14 cellular contexts compared by ENCODE assay signal in genomic region chrX:3271485-3272186, GRCh38.
DNase-seq lines count a peak whose midpoint lies in the region; ATAC-seq and TF ChIP-seq lines count a peak whose summit lies in the region.
"Had no signal": no experiment of that assay in that cellular context is flagged by ENCODE, and none has a peak within 500 bp of the region (broad histone marks: within the 10 kb centered on the region; RNA-seq: fewer than 3 reads in every experiment).

No MANE protein-coding gene starts in this region.

- peaks cover 8% of the 10 kb centered on the region for H3K9me3 Mint-ChIP-seq in MCF 10A (ENCODE audit: unreplicated experiment)

- no peaks in the 10 kb centered on the region for H3K36me3 Mint-ChIP-seq in MCF 10A (ENCODE audit: insufficient read depth, unreplicated experiment)

- H3K27ac ChIP-seq in ACC112 (ENCODE audit: low read depth, low read length) = peak overlapping the region; percentile 57
- H3K27ac ChIP-seq in lung (ENCODE audit: low read depth in 1 of 2, low read length in 1 of 2) = peak overlapping the region in 1 of 2 donors; percentile 21
- no peak overlapping the region for H3K27ac ChIP-seq in Peyer's patch
- H3K27ac ChIP-seq: C4-2B had no signal

- H3K36me3 ChIP-seq in ACC112 (ENCODE audit: insufficient read depth, low read length) (no peaks in the 10 kb centered on the region), lung (ENCODE audit: control insufficient read depth in 2 of 2, insufficient read depth in 2 of 2, low read length in 2 of 2) (no peaks in the 10 kb centered on the region), Peyer's patch (no peaks in the 10 kb centered on the region)
- H3K36me3 ChIP-seq: adrenal gland had no signal

- H3K4me1 Mint-ChIP-seq in MCF 10A (ENCODE audit: insufficient read depth, unreplicated experiment) = peaks cover 37% of the 10 kb centered on the region

- H3K4me3 Mint-ChIP-seq in MCF 10A (ENCODE audit: unreplicated experiment) = peak overlapping the region; percentile 10
- H3K4me3 Mint-ChIP-seq: GM23338 had no signal

- no TSS peak for BruUV-seq in MCF 10A (replicated peaks; lab: Mats Ljungman, UMichigan)

- peak overlapping the region; percentile 75 for H2AFZ ChIP-seq in ACC112 (ENCODE audit: low read length, unreplicated experiment)
- H2AFZ ChIP-seq: GM23338 had no signal

- H3K27me3 ChIP-seq in ACC112 (ENCODE audit: insufficient read depth, low read length) (no peaks in the 10 kb centered on the region), lung (ENCODE audit: control insufficient read depth, insufficient read depth) (no peaks in the 10 kb centered on the region), Peyer's patch (no peaks in the 10 kb centered on the region)
- H3K27me3 ChIP-seq: adrenal gland had no signal

- H3K79me2 ChIP-seq in ACC112 (ENCODE audit: control insufficient read depth, insufficient read depth, low read length, unreplicated experiment) = no peaks in the 10 kb centered on the region

- peak; percentile 34 for ATAC-seq in lung (ENCODE audit: insufficient read depth, low FRiP score)
- ATAC-seq in HG02852 (IDR thresholded peaks at IDR 0.05; ENCODE audit: unreplicated experiment) = no peak
- ATAC-seq in GM19324 (IDR thresholded peaks at IDR 0.05; ENCODE audit: low FRiP score, unreplicated experiment) = no peak
- ATAC-seq: activated CD4-positive, CD25-positive, alpha-beta regulatory T cell treated with anti-CD3 and anti-CD28 coated beads, Interleukin-2, amount 50 U/mL, for 24 hours; GM23338 had no signal

- DNase-seq in LHCN-M2 (ENCODE audit: low read depth) (peak; percentile 80), MCF 10A (ENCODE audit: unreplicated experiment) (peak; percentile 41), lung (ENCODE audit: low spot score) (no peak), Peyer's patch (no peak), cerebellar nuclear complex (lab: John Stamatoyannopoulos, UW) (no peak)
- DNase-seq: adrenal gland, hippocampal formation, NCI-H69 had no signal

- TF ChIP-seq CTCF in MCF 10A (IDR thresholded peaks at IDR 0.05; ENCODE audit: unreplicated experiment) = no peak
- TF ChIP-seq CTCF in lung (IDR thresholded peaks at IDR 0.05; ENCODE audit: control extremely low read depth, extremely low read depth) = no peak
- no peak for TF ChIP-seq CTCF in Peyer's patch (IDR thresholded peaks at IDR 0.05)

- H3K4me3 ChIP-seq in ACC112 (ENCODE audit: low read depth, low read length) (peak overlapping the region; percentile 35; the same call in 1 of the 2 replicates), lung (no peak overlapping the region), Peyer's patch (no peak overlapping the region)
- H3K4me3 ChIP-seq: adrenal gland, GM23338 had no signal

- H3K27me3 Mint-ChIP-seq in MCF 10A (ENCODE audit: insufficient read depth, unreplicated experiment) = no peaks in the 10 kb centered on the region

- no peak for TF ChIP-seq POLR2A in Peyer's patch (IDR thresholded peaks at IDR 0.05)

- 36 to 38% methylated on average over 12 of the region's 12 CpGs for WGBS in lung, 2 donors

- H3K9me3 ChIP-seq in lung (ENCODE audit: control insufficient read depth in 2 of 2, insufficient read depth in 1 of 2, low read length in 1 of 2) (no peaks in the 10 kb centered on the region), Peyer's patch (no peaks in the 10 kb centered on the region)
- H3K9me3 ChIP-seq: adrenal gland had no signal

- POLR2A ChIA-PET in MCF 10A (lab: Yijun Ruan, JAX) = interaction anchor here (0.7 to 1.4 kb wide), 4 partner anchors 9 to 179 kb away, joined by 3 to 4 read pairs (median 4); no protein-coding TSS in a partner anchor

- CTCF ChIA-PET in MCF 10A (lab: Yijun Ruan, JAX) = interaction anchor here (0.6 to 1.0 kb wide), 4 partner anchors 9 to 154 kb away, joined by 3 to 4 read pairs (median 4); no protein-coding TSS in a partner anchor

- intact Hi-C loops in MCF 10A (cut with micrococcal nuclease) = no loop called here

- H3K4me1 ChIP-seq in ACC112 (ENCODE audit: control insufficient read depth, insufficient read depth, low read length, unreplicated experiment) (peaks cover 35% of the 10 kb centered on the region), lung (ENCODE audit: control insufficient read depth in 2 of 2, insufficient read depth in 2 of 2, low read length in 2 of 2) (peaks cover 0 to 1% of the 10 kb centered on the region in 2 donors), Peyer's patch (no peaks in the 10 kb centered on the region)

- H3K27ac Mint-ChIP-seq in MCF 10A (ENCODE audit: low read depth, unreplicated experiment) = peak overlapping the region; percentile 1
- H3K27ac Mint-ChIP-seq: GM23338 had no signal

Comparison
In these comparisons a context has a peak if more than half of its experiments do, and no peak if none do; other contexts are left out.
1. DNase-seq: peak in LHCN-M2 (single experiment) and MCF 10A (single experiment); none in lung (single experiment), Peyer's patch (0 of 3) and cerebellar nuclear complex (0 of 2).